ENCODE assay signal across 8 cellular contexts in the genomic region with DNA sequence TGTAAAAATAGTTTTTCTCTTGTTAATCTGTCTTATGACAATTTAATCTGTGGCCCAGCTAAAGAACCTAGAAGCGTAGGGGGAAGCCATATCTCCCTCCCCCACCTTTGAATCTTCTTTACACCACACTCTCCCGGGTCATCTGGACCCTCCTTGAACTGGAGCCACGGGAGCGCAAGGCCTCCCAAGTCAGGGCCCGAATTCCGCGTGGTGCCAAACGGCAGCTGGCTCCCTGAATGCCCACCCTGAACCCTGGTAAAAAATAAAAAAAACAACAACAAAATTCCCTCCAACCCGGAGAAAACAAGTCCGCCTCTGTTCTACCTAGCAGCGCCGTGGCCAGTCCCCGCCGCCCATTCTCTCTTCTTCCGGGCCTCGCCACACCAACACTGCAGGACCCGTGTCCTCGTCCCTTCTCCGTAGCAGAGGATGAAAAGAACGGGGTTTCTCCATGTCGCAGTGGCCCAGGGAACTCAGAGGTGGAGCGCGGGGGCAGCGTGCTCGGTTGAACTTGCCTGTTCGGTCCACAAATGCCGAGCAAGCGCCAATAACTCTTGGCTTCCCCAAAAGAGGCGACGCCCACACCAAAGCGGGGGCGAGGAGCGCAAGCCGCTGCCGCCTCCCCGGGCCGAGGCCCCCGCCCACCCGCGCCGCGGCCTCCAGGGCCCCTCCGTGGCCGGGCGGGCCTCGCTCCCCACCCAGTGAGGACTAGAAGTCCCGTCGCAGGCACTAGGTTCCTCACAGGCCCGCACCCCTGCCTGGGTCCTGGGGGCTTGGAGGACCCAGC. TPM values are rescaled to one million over a fixed set of nuclear protein-coding genes. Genes with fewer than 3 reads are reported as not detected.
DNase-seq lines count a peak whose midpoint lies in the region; ATAC-seq and TF ChIP-seq lines count a peak whose summit lies in the region.

No MANE protein-coding gene starts in this region.

- peaks cover 0 to 30% (median 18%) of the 10 kb centered on the region in 11 experiments; a peak in 18 of 22 replicates for H3K27me3 ChIP-seq in BLaER1 treated with 17β-estradiol and CSF1 and Interleukin-3, amounts not matched to agents 10 nM and 100 nM
- H3K27me3 ChIP-seq in stomach = no peaks in the 10 kb centered on the region

- peak; percentile 76 for ATAC-seq in HG03432 (IDR thresholded peaks at IDR 0.05; ENCODE audit: unreplicated experiment)
- peak; percentile 64 to 73 for ATAC-seq in activated T-cell treated with anti-CD3 and anti-CD28 coated beads, Interleukin-2, amount 50 U/mL, for 72 hours (replicated peaks in 1 of 2)
- peak; percentile 64 to 81 (median 65) for ATAC-seq in natural killer cell

- H3K27ac ChIP-seq in BLaER1 treated with 17β-estradiol and CSF1 and Interleukin-3, amounts not matched to agents 10 nM and 100 nM = peak overlapping the region; percentile 69 to 86 (median 79)
- peak overlapping the region; percentile 88 to 95 (median 92) for H3K27ac ChIP-seq in stomach

- H3K9ac ChIP-seq in BLaER1 treated with 17β-estradiol and CSF1 and Interleukin-3, amounts not matched to agents 10 nM and 100 nM = peak overlapping the region; percentile 72 to 89 (median 83)

- peak; percentile 52 for DNase-seq in GM19240 (ENCODE audit: insufficient read length, low spot score)
- peak; percentile 70 for DNase-seq in OCI-M1 (lab: John Stamatoyannopoulos, UW)
- DNase-seq in activated T-cell treated with anti-CD3 and anti-CD28 coated beads, Interleukin-2, amount 50 U/mL, for 72 hours = peak; percentile 63 to 65
- peak; percentile 53 for DNase-seq in fibroblast of gingiva (ENCODE audit: low read depth)
- peak; percentile 33 for DNase-seq in natural killer cell
- DNase-seq in stomach = peak; percentile 49

- peak overlapping the region; percentile 47 for H3K27ac Mint-ChIP-seq in activated T-cell treated with anti-CD3 and anti-CD28 coated beads, Interleukin-2, amount 50 U/mL, for 72 hours
- peak overlapping the region in 1 of 2 donors; percentile 78 for H3K27ac Mint-ChIP-seq in natural killer cell

- no peak for TF ChIP-seq CTCF in natural killer cell (IDR thresholded peaks at IDR 0.05)
- no peak for TF ChIP-seq CTCF in stomach (IDR thresholded peaks at IDR 0.05)

- TF ChIP-seq EP300 in stomach (IDR thresholded peaks at IDR 0.05) = no peak

- H3K36me3 Mint-ChIP-seq in activated T-cell treated with anti-CD3 and anti-CD28 coated beads, Interleukin-2, amount 50 U/mL, for 72 hours (ENCODE audit: insufficient read depth in 2 of 2) = peaks cover 0 to 5% of the 10 kb centered on the region in 2 donors
- no peaks in the 10 kb centered on the region for H3K36me3 Mint-ChIP-seq in natural killer cell

- H3K9me3 Mint-ChIP-seq in activated T-cell treated with anti-CD3 and anti-CD28 coated beads, Interleukin-2, amount 50 U/mL, for 72 hours = peaks cover 0 to 2% of the 10 kb centered on the region in 2 donors
- H3K9me3 Mint-ChIP-seq in natural killer cell = no peaks in the 10 kb centered on the region

- 1 to 2% (median 1%) methylated on average over 25 to 49 of the region's 49 CpGs for WGBS in stomach, 5 donors

- 0 out of 22 replicates have a peak, but pooled peaks cover 0 to 4% (median 0%) of the 10 kb centered on the region in 11 experiments for H3K36me3 ChIP-seq in BLaER1 treated with 17β-estradiol and CSF1 and Interleukin-3, amounts not matched to agents 10 nM and 100 nM
- H3K36me3 ChIP-seq in stomach = no peaks in the 10 kb centered on the region

- H3K4me3 ChIP-seq in BLaER1 treated with 17β-estradiol and CSF1 and Interleukin-3, amounts not matched to agents 10 nM and 100 nM = peak overlapping the region; percentile 63 to 75 (median 69)
- H3K4me3 ChIP-seq in stomach = peak overlapping the region; percentile 71 to 91 (median 72)

- peaks cover 14 to 36% (median 23%) of the 10 kb centered on the region in 11 experiments; a peak in 21 of 22 replicates for H3K9me3 ChIP-seq in BLaER1 treated with 17β-estradiol and CSF1 and Interleukin-3, amounts not matched to agents 10 nM and 100 nM (replicated peaks in 1 of 11)
- no peaks in the 10 kb centered on the region for H3K9me3 ChIP-seq in stomach

- peaks cover 0 to 18% (median 0%) of the 10 kb centered on the region in 11 experiments; a peak in 3 of 22 replicates for H4K20me1 ChIP-seq in BLaER1 treated with 17β-estradiol and CSF1 and Interleukin-3, amounts not matched to agents 10 nM and 100 nM

- H3K27me3 Mint-ChIP-seq in activated T-cell treated with anti-CD3 and anti-CD28 coated beads, Interleukin-2, amount 50 U/mL, for 72 hours (ENCODE audit: low read depth) = peaks cover 21% of the 10 kb centered on the region
- peaks cover 0 to 7% of the 10 kb centered on the region in 2 donors for H3K27me3 Mint-ChIP-seq in natural killer cell (ENCODE audit: low read depth in 2 of 2)

- peaks cover 18% of the 10 kb centered on the region for H3K4me1 Mint-ChIP-seq in activated T-cell treated with anti-CD3 and anti-CD28 coated beads, Interleukin-2, amount 50 U/mL, for 72 hours (ENCODE audit: low read depth)
- peaks cover 11 to 16% of the 10 kb centered on the region in 2 donors for H3K4me1 Mint-ChIP-seq in natural killer cell

- TF ChIP-seq POLR2A in stomach (IDR thresholded peaks at IDR 0.05) = no peak

- H3K4me2 ChIP-seq in BLaER1 treated with 17β-estradiol and CSF1 and Interleukin-3, amounts not matched to agents 10 nM and 100 nM = peak overlapping the region; percentile 84 to 97 (median 94)

- intact Hi-C loops in natural killer cell (cut with micrococcal nuclease) = loop anchor here (5.0 kb wide), 1 partner anchor 50 kb away; a partner anchor contains a TSS
- intact Hi-C loops in stomach (cut with DNase I; ENCODE audit: low total_unique reads) = no loop called here

- peaks cover 11 to 46% (median 12%) of the 10 kb centered on the region in 10 experiments; a peak in 16 of 20 replicates for H3K4me1 ChIP-seq in BLaER1 treated with 17β-estradiol and CSF1 and Interleukin-3, amounts not matched to agents 10 nM and 100 nM
- peaks cover 21 to 47% (median 29%) of the 10 kb centered on the region in 4 donors for H3K4me1 ChIP-seq in stomach

- H3K4me3 Mint-ChIP-seq in activated T-cell treated with anti-CD3 and anti-CD28 coated beads, Interleukin-2, amount 50 U/mL, for 72 hours = peak overlapping the region; percentile 84 to 88
- H3K4me3 Mint-ChIP-seq in natural killer cell = peak overlapping the region; percentile 97

RNA-seq across cellular contexts. Expression of a gene that starts 15.1 kb away (rescaled TPM):
- total RNA-seq in activated T-cell treated with anti-CD3 and anti-CD28 coated beads, Interleukin-2, amount 50 U/mL, for 72 hours = 1 to 10 TPM in 1 of 2 donors, under 1 TPM in 1; 0.84 to 1.7 TPM
- total RNA-seq in natural killer cell = 1 to 10 TPM in 1 of 3 donors, not detected in 2; 2.3 TPM
- 100 to 1,000 TPM; 120 to 869 (median 168) TPM for total RNA-seq in stomach
- polyA plus RNA-seq in stomach = 10 to 100 TPM; 11.3 to 22.8 (median 18.2) TPM

RNA-seq across cellular contexts. Expression of a gene that starts 50.6 kb away (rescaled TPM):
- total RNA-seq in activated T-cell treated with anti-CD3 and anti-CD28 coated beads, Interleukin-2, amount 50 U/mL, for 72 hours = 10 to 100 TPM; 30.1 to 35.9 TPM
- total RNA-seq in natural killer cell = 100 to 1,000 TPM; 124 to 161 (median 150) TPM
- total RNA-seq in stomach = 10 to 100 TPM in 4 of 5 donors, 1 to 10 TPM in 1; 9.0 to 90.3 (median 21.9) TPM
- polyA plus RNA-seq in stomach = 10 to 100 TPM in 2 of 3 donors, 1 to 10 TPM in 1; 9.9 to 13.9 (median 11.8) TPM

Comparison
In these comparisons a context has a peak if more than half of its experiments do, and no peak if none do; other contexts are left out.
1. Peak in every context shown above with its lines: DNase-seq, ATAC-seq, H3K4me3 ChIP-seq and H3K27ac ChIP-seq.
2. RNA of a gene that starts 15.1 kb away (total RNA-seq): 120 to 869 TPM in stomach; 0.84 to 1.7 TPM in activated T-cell treated with anti-CD3 and anti-CD28 coated beads, Interleukin-2, amount 50 U/mL, for 72 hours and 2.3 TPM in natural killer cell; every median in the first group is over 10 times any median in the second.